Comparison of ENCODE assay signal across 15 cellular contexts in genomic region chr17:77717941-77718668, GRCh38.
DNase-seq lines count a peak whose midpoint lies in the region; FAIRE-seq and TF ChIP-seq lines count a peak whose summit lies in the region.
"Had no signal": no experiment of that assay in that cellular context is flagged by ENCODE, and none has a peak within 500 bp of the region (broad histone marks: within the 10 kb centered on the region; RNA-seq: fewer than 3 reads in every experiment).

No MANE protein-coding gene starts in this region.

- FAIRE-seq in bronchial epithelial cell (lab: Jason Lieb, UNC), result peak; percentile 98

- TF ChIP-seq CTCF in bronchial epithelial cell (IDR thresholded peaks at IDR 0.05; ENCODE audit: insufficient read depth, low read length, severe bottlenecking) (no peak), breast epithelium (IDR thresholded peaks at IDR 0.05) (no peak)

- no peaks in the 10 kb centered on the region for H3K27me3 ChIP-seq in bronchial epithelial cell (ENCODE audit: control insufficient read depth, insufficient read depth, low read length)
- H3K27me3 ChIP-seq in mesenchymal stem cell (ENCODE audit: control insufficient read depth in 1 of 2, insufficient read depth in 1 of 2, low read length in 2 of 2), result peaks cover 8 to 30% of the 10 kb centered on the region in 2 experiments
- no peaks in the 10 kb centered on the region for H3K27me3 ChIP-seq in breast epithelium
- H3K27me3 ChIP-seq: BE2C, MG63 had no signal

- no peak overlapping the region for H2BK12ac ChIP-seq in mesenchymal stem cell (ENCODE audit: low read length in 2 of 2)

- intact Hi-C loops in breast epithelium (cut with DNase I; ENCODE audit: low total_unique reads), result no loop called here

- H3K18ac ChIP-seq in mesenchymal stem cell (ENCODE audit: low read depth in 1 of 2, low read length in 2 of 2), result no peak overlapping the region

- H3K4me1 ChIP-seq in mesenchymal stem cell (ENCODE audit: control insufficient read depth, insufficient read depth, low read depth, low read length) (peaks cover 2% of the 10 kb centered on the region), breast epithelium (no peaks in the 10 kb centered on the region)

- no peak overlapping the region for H3K4ac ChIP-seq in mesenchymal stem cell (ENCODE audit: low read depth in 1 of 2, low read length in 2 of 2)

- no peaks in the 10 kb centered on the region for H3K79me1 ChIP-seq in mesenchymal stem cell (replicated peaks; ENCODE audit: low read length, poor library complexity, severe bottlenecking)

- no peak overlapping the region for H3K9ac ChIP-seq in mesenchymal stem cell (ENCODE audit: low read length)

- no peak overlapping the region for H3K27ac ChIP-seq in mesenchymal stem cell (ENCODE audit: low read length, poor library complexity, severe bottlenecking)
- H3K27ac ChIP-seq in breast epithelium, result no peak overlapping the region

- H2AFZ ChIP-seq in mesenchymal stem cell (ENCODE audit: low read depth, low read length), result no peak overlapping the region

- H2BK5ac ChIP-seq in mesenchymal stem cell (ENCODE audit: low read depth, low read length, poor library complexity, severe bottlenecking), result no peak overlapping the region

- no peak overlapping the region for H3K4me3 ChIP-seq in bronchial epithelial cell (ENCODE audit: low read depth, low read length)
- no peak overlapping the region for H3K4me3 ChIP-seq in mesenchymal stem cell (ENCODE audit: insufficient read depth in 1 of 2, low read depth in 1 of 2, low read length in 2 of 2)
- H3K4me3 ChIP-seq in breast epithelium, result no peak overlapping the region
- H3K4me3 ChIP-seq: MG63 had no signal

- peaks cover 10% of the 10 kb centered on the region for H3K9me3 ChIP-seq in mesenchymal stem cell (ENCODE audit: control insufficient read depth, low read length)
- H3K9me3 ChIP-seq in breast epithelium, result no peaks in the 10 kb centered on the region
- H3K9me3 ChIP-seq: BE2C had no signal

- no peak overlapping the region for H2AK5ac ChIP-seq in mesenchymal stem cell (ENCODE audit: low read length, severe bottlenecking)

- H4K8ac ChIP-seq in mesenchymal stem cell (ENCODE audit: low read length), result no peak overlapping the region

- H4K91ac ChIP-seq in mesenchymal stem cell (ENCODE audit: low read length), result peak overlapping the region; percentile 52

- no peak overlapping the region for H2BK120ac ChIP-seq in mesenchymal stem cell (ENCODE audit: low read depth, low read length)

- H3K23ac ChIP-seq in mesenchymal stem cell (ENCODE audit: low read length in 2 of 2), result no peak overlapping the region

- H3K4me2 ChIP-seq in mesenchymal stem cell (ENCODE audit: low read length, poor library complexity, severe bottlenecking), result no peak overlapping the region

- no peak overlapping the region for H3K14ac ChIP-seq in mesenchymal stem cell (ENCODE audit: low read length in 2 of 2)

- DNase-seq in stimulated activated CD4-positive, alpha-beta T cell treated with anti-CD3 and anti-CD28 coated beads, Interleukin-4, amount 100 ng/mL, for 24 hours, result peak; percentile 1
- DNase-seq in stimulated activated CD4-positive, alpha-beta T cell treated with anti-CD3 and anti-CD28 coated beads, Interleukin-4, amount 100 ng/mL, for 1 hour, result no peak
- DNase-seq in bronchial epithelial cell (ENCODE audit: low read depth) (no peak), mesenchymal stem cell (no peak), GF-D8 (lab: John Stamatoyannopoulos, UW) (no peak), breast epithelium (ENCODE audit: low spot score in 2 of 2) (no peak), cerebellar cortex (ENCODE audit: low spot score) (no peak)
- DNase-seq: BE2C; CD8-positive, alpha-beta T cell; MG63; NCI-H1417; NCI-H1930; NCI-H2171; NCI-H446 treated with DMSO at 0.1 percent for 48 hours; NCI-H748 treated with DMSO at 0.1 percent for 48 hours had no signal

- no peak overlapping the region for H2BK15ac ChIP-seq in mesenchymal stem cell (ENCODE audit: low read depth, poor library complexity, severe bottlenecking)

- no peak for TF ChIP-seq POLR2A in breast epithelium (IDR thresholded peaks at IDR 0.05)

- 86% methylated on average over 11 of the region's 11 CpGs for WGBS in mesenchymal stem cell

- H3K36me3 ChIP-seq in bronchial epithelial cell (ENCODE audit: control insufficient read depth, insufficient read depth, low read length), result no peaks in the 10 kb centered on the region
- no peaks in the 10 kb centered on the region for H3K36me3 ChIP-seq in mesenchymal stem cell (ENCODE audit: control insufficient read depth in 1 of 2, insufficient read depth in 2 of 2, low read depth in 1 of 2, low read length in 2 of 2)
- no peaks in the 10 kb centered on the region for H3K36me3 ChIP-seq in breast epithelium
- H3K36me3 ChIP-seq: BE2C, MG63 had no signal
